26 cellular contexts compared by ENCODE assay signal in the genomic region with DNA sequence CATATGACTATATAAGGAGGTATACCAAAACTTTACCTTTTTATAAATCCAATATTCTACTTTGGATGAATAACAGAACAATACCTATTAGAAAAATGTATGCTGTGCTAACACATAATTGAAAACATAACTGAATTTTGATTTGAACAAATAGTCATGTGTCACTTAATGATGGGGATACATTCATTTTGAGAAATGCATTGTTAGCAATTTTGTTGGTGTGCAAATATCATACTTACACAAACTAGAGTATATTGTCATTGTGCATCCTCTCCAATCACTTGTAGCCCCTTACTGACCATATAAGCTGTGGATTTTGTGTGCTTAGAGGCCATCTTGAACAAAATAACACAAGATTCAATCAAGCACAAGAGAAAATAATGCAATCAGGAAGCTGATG.
DNase-seq lines count a peak whose midpoint lies in the region; ATAC-seq, FAIRE-seq and TF ChIP-seq lines count a peak whose summit lies in the region.
"Had no signal": no experiment of that assay in that cellular context is flagged by ENCODE, and none has a peak within 500 bp of the region (broad histone marks: within the 10 kb centered on the region; RNA-seq: fewer than 3 reads in every experiment).

No MANE protein-coding gene starts in this region.

- TF ChIP-seq CTCF in 22Rv1 (IDR thresholded peaks at IDR 0.05) (no peak), A549 (IDR thresholded peaks at IDR 0.05) (no peak), IMR-90 (conservative IDR thresholded peaks at IDR 0.05; ENCODE audit: low read depth, low read length) (no peak), K562 (IDR thresholded peaks at IDR 0.05 in 2 of 3, conservative IDR thresholded peaks at IDR 0.05 in 1 of 3; ENCODE audit: insufficient read depth in 2 of 3, low read depth in 1 of 3, low read length in 3 of 3) (no peak), GM23338 (conservative IDR thresholded peaks at IDR 0.05; ENCODE audit: low read depth in 2 of 2) (no peak)

- no peak overlapping the region for H3K4ac ChIP-seq in IMR-90 (ENCODE audit: low read depth, low read length)

- H2BK20ac ChIP-seq in IMR-90 (ENCODE audit: low read depth, low read length) = no peak overlapping the region

- H3K79me1 ChIP-seq in IMR-90 (ENCODE audit: low read depth in 1 of 2, low read length in 2 of 2) = no peaks in the 10 kb centered on the region

- FAIRE-seq in A549 (lab: Jason Lieb, UNC) = no peak
- FAIRE-seq in K562 (lab: Jason Lieb, UNC) = no peak
- FAIRE-seq: GM12878, GM12892, GM19239 had no signal

- BruUV-seq in IMR-90 (replicated peaks; lab: Mats Ljungman, UMichigan) (no TSS peak), K562 (replicated peaks; lab: Mats Ljungman, UMichigan) (no TSS peak)

- no peak overlapping the region for H2BK120ac ChIP-seq in IMR-90 (ENCODE audit: low read depth, low read length)

- no peak for TF ChIP-seq POLR2A in A549 (IDR thresholded peaks at IDR 0.05; ENCODE audit: low read length)
- TF ChIP-seq POLR2A in IMR-90 (IDR thresholded peaks at IDR 0.05; ENCODE audit: low read depth, low read length) = no peak
- no peak for TF ChIP-seq POLR2A in K562 (conservative IDR thresholded peaks at IDR 0.05)

- H3K27ac ChIP-seq in 22Rv1 (peak overlapping the region; percentile 68), A549 (no peak overlapping the region), IMR-90 (ENCODE audit: insufficient read depth, low read length) (no peak overlapping the region), K562 (ENCODE audit: extremely low read depth, low read depth, low read length) (no peak overlapping the region), GM23338 (ENCODE audit: low read depth) (no peak overlapping the region)
- H3K27ac ChIP-seq: BLaER1 had no signal

- intact Hi-C loops in IMR-90 (cut with micrococcal nuclease) = no loop called here
- intact Hi-C loops in K562 (cut with micrococcal nuclease) = no loop called here

- no peak for ATAC-seq in A549
- ATAC-seq in IMR-90 (ENCODE audit: low read depth) = no peak
- ATAC-seq in K562 = no peak
- no peak for ATAC-seq in HG03439 (IDR thresholded peaks at IDR 0.05; ENCODE audit: unreplicated experiment)
- ATAC-seq in GM21367 (IDR thresholded peaks at IDR 0.05; ENCODE audit: unreplicated experiment) = no peak
- no peak for ATAC-seq in GM23338
- ATAC-seq: GM12878 had no signal

- H3K4me3 ChIP-seq in A549 (no peak overlapping the region), IMR-90 (ENCODE audit: insufficient read depth, low read depth, low read length) (no peak overlapping the region), K562 (no peak overlapping the region), GM23338 (no peak overlapping the region)
- H3K4me3 ChIP-seq: BLaER1, GM12878 had no signal

- dilution Hi-C loops in IMR-90 (cut with HindIII; ENCODE audit: low sequenced_read_pairs, unreplicated experiment) = no loop called here

- no peak overlapping the region for H2BK5ac ChIP-seq in IMR-90 (ENCODE audit: low read depth, low read length, poor library complexity, severe bottlenecking)

- no peak overlapping the region for H4K91ac ChIP-seq in IMR-90 (ENCODE audit: insufficient read depth, low read depth, low read length)

- DNase-seq in A549 (ENCODE audit: low read depth in 1 of 2, low spot score in 1 of 2) (no peak), IMR-90 (no peak), K562 (ENCODE audit: extremely low read depth in 1 of 4, low spot score in 3 of 4) (no peak), GM23338 (ENCODE audit: low spot score) (no peak)
- DNase-seq: ACHN; BE2C; C1 segment of cervical spinal cord; CD4-positive, alpha-beta memory T cell; CD4-positive, CD25-positive, alpha-beta regulatory T cell; CD8-positive, alpha-beta memory T cell; COR-L47; DMS 273 treated with DMSO at 0.1 percent for 48 hours; DMS153; DMS53; DMS79; DND-41; EL; GDM1 had no signal

- H2AFZ ChIP-seq in IMR-90 (replicated peaks; ENCODE audit: low read length, poor library complexity) = no peak overlapping the region
- H2AFZ ChIP-seq in K562 (ENCODE audit: low read depth, low read length) = no peak overlapping the region
- no peak overlapping the region for H2AFZ ChIP-seq in GM23338

- H4K20me1 ChIP-seq in IMR-90 (ENCODE audit: insufficient read depth, low read length) (no peaks in the 10 kb centered on the region), K562 (replicated peaks; ENCODE audit: control insufficient read depth, insufficient read depth, low read length) (no peaks in the 10 kb centered on the region), GM23338 (replicated peaks; ENCODE audit: insufficient read depth) (no peaks in the 10 kb centered on the region)
- H4K20me1 ChIP-seq: BLaER1 had no signal

- H3K36me3 Mint-ChIP-seq in GM23338 (ENCODE audit: low read depth) = no peaks in the 10 kb centered on the region
- H3K36me3 Mint-ChIP-seq: CD14-positive monocyte; CD4-positive, alpha-beta memory T cell; CD4-positive, CD25-positive, alpha-beta regulatory T cell; CD8-positive, alpha-beta memory T cell had no signal

- H3K4me3 Mint-ChIP-seq in GM23338 = no peak overlapping the region
- H3K4me3 Mint-ChIP-seq: CD14-positive monocyte; CD4-positive, alpha-beta memory T cell; CD4-positive, CD25-positive, alpha-beta regulatory T cell; CD8-positive, alpha-beta memory T cell had no signal

- H3K36me3 ChIP-seq in IMR-90 (ENCODE audit: control insufficient read depth, insufficient read depth, low read length) = no peaks in the 10 kb centered on the region
- no peaks in the 10 kb centered on the region for H3K36me3 ChIP-seq in K562 (ENCODE audit: control insufficient read depth, insufficient read depth, low read length)
- no peaks in the 10 kb centered on the region for H3K36me3 ChIP-seq in GM23338 (ENCODE audit: insufficient read depth)
- H3K36me3 ChIP-seq: BE2C, BLaER1 had no signal

- in situ Hi-C loops in IMR-90 (cut with MboI; ENCODE audit: low sequenced_read_pairs) (no loop called here), K562 (cut with MboI) (no loop called here)

- H3F3A ChIP-seq in GM23338 (replicated peaks; ENCODE audit: low read depth) = no peaks in the 10 kb centered on the region

- H2AK5ac ChIP-seq in IMR-90 (ENCODE audit: low read depth, low read length) = no peak overlapping the region

- H3K23ac ChIP-seq in IMR-90 (ENCODE audit: low read depth, low read length) = no peak overlapping the region

- no peaks in the 10 kb centered on the region for H3K9me3 Mint-ChIP-seq in GM23338
- H3K9me3 Mint-ChIP-seq: CD4-positive, alpha-beta memory T cell had no signal

- no peak overlapping the region for H4K8ac ChIP-seq in IMR-90 (ENCODE audit: low read depth in 2 of 2, low read length in 2 of 2)

- H3K4me2 ChIP-seq in A549 (no peak overlapping the region), IMR-90 (ENCODE audit: low read depth, low read length) (no peak overlapping the region), K562 (ENCODE audit: insufficient read depth, low read length) (no peak overlapping the region), GM23338 (no peak overlapping the region)
- H3K4me2 ChIP-seq: BLaER1 had no signal

- TF ChIP-seq RAD21 in A549 (conservative IDR thresholded peaks at IDR 0.05 in 1 of 2, IDR thresholded peaks at IDR 0.05 in 1 of 2) (no peak), IMR-90 (IDR thresholded peaks at IDR 0.05; ENCODE audit: low read length) (no peak), K562 (CRISPR knock-in tag; conservative IDR thresholded peaks at IDR 0.05 in 1 of 2, IDR thresholded peaks at IDR 0.05 in 1 of 2) (no peak)

- POLR2A ChIA-PET in A549 (lab: Yijun Ruan, JAX) (no interaction called here), IMR-90 (lab: Charles Lee; ENCODE audit: unreplicated experiment) (no interaction called here), K562 (lab: Yijun Ruan, JAX) (no interaction called here)

- no peak overlapping the region for H2BK15ac ChIP-seq in IMR-90 (ENCODE audit: low read depth, low read length)

- H3K9me1 ChIP-seq in IMR-90 (ENCODE audit: insufficient read depth, low read length) (no peaks in the 10 kb centered on the region), K562 (ENCODE audit: control insufficient read depth, insufficient read depth, low read length) (no peaks in the 10 kb centered on the region)

- H3K9me2 ChIP-seq in GM23338 (ENCODE audit: insufficient read depth) = no peaks in the 10 kb centered on the region

- H2AK9ac ChIP-seq in IMR-90 (replicated peaks; ENCODE audit: low read depth, low read length, poor library complexity) = no peak overlapping the region

- no peaks in the 10 kb centered on the region for H3K4me1 Mint-ChIP-seq in GM23338
- H3K4me1 Mint-ChIP-seq: CD14-positive monocyte; CD4-positive, alpha-beta memory T cell; CD4-positive, CD25-positive, alpha-beta regulatory T cell; CD8-positive, alpha-beta memory T cell had no signal

- no peak overlapping the region for H3K27ac Mint-ChIP-seq in GM23338
- H3K27ac Mint-ChIP-seq: CD14-positive monocyte; CD4-positive, alpha-beta memory T cell; CD4-positive, CD25-positive, alpha-beta regulatory T cell; CD8-positive, alpha-beta memory T cell had no signal

- no peaks in the 10 kb centered on the region for H3K27me3 Mint-ChIP-seq in GM23338 (ENCODE audit: insufficient read depth, low read depth, poor library complexity)
- H3K27me3 Mint-ChIP-seq: CD4-positive, alpha-beta memory T cell; CD4-positive, CD25-positive, alpha-beta regulatory T cell; CD8-positive, alpha-beta memory T cell had no signal

- H3K79me2 ChIP-seq in K562 (ENCODE audit: control insufficient read depth, insufficient read depth, low read length) (no peaks in the 10 kb centered on the region), GM23338 (replicated peaks; ENCODE audit: insufficient read depth) (no peaks in the 10 kb centered on the region)

- no peak overlapping the region for H4K5ac ChIP-seq in IMR-90 (ENCODE audit: low read depth, low read length)

- no peak overlapping the region for H3K9ac ChIP-seq in IMR-90 (ENCODE audit: low read depth, low read length)
- H3K9ac ChIP-seq in K562 (ENCODE audit: insufficient read depth in 1 of 2, low read depth in 2 of 2, low read length in 2 of 2) = no peak overlapping the region
- H3K9ac ChIP-seq: BLaER1 had no signal

- no peak overlapping the region for H3K14ac ChIP-seq in IMR-90 (replicated peaks; ENCODE audit: low read depth, low read length)

- CTCF ChIA-PET in A549 (lab: Yijun Ruan, JAX) = no interaction called here
- CTCF ChIA-PET in IMR-90 (lab: Yijun Ruan, JAX) = interaction anchor here (0.5 kb wide), 1 partner anchor 419 kb away, joined by 3 read pairs; no protein-coding TSS in a partner anchor
- CTCF ChIA-PET in K562 (lab: Yijun Ruan, JAX; ENCODE audit: low intra/inter-chr PET ratio) = no interaction called here

- H3K4me1 ChIP-seq in A549 (no peaks in the 10 kb centered on the region), IMR-90 (ENCODE audit: control insufficient read depth, insufficient read depth, low read length) (no peaks in the 10 kb centered on the region), K562 (replicated peaks in 1 of 2; ENCODE audit: control insufficient read depth in 2 of 2, insufficient read depth in 2 of 2, low read length in 2 of 2) (no peaks in the 10 kb centered on the region), GM23338 (ENCODE audit: insufficient read depth) (no peaks in the 10 kb centered on the region)
- H3K4me1 ChIP-seq: BE2C, BLaER1 had no signal

- no peak overlapping the region for H3K56ac ChIP-seq in IMR-90 (ENCODE audit: extremely low read depth, insufficient read depth, low read length)

- H3K27me3 ChIP-seq in IMR-90 (ENCODE audit: control insufficient read depth, insufficient read depth, low read length) (no peaks in the 10 kb centered on the region), K562 (ENCODE audit: control insufficient read depth in 2 of 2, insufficient read depth in 2 of 2, low read length in 2 of 2) (no peaks in the 10 kb centered on the region), GM23338 (ENCODE audit: insufficient read depth) (no peaks in the 10 kb centered on the region)
- H3K27me3 ChIP-seq: BE2C, BLaER1 had no signal

- H3K18ac ChIP-seq in IMR-90 (ENCODE audit: low read depth, low read length) = no peak overlapping the region

- H3K9me3 ChIP-seq in A549 (no peaks in the 10 kb centered on the region), IMR-90 (ENCODE audit: control insufficient read depth, insufficient read depth, low read length) (peaks cover 2% of the 10 kb centered on the region; the same call in 1 of the 2 replicates), K562 (replicated peaks; ENCODE audit: control insufficient read depth, insufficient read depth, low read depth, low read length) (no peaks in the 10 kb centered on the region)
- H3K9me3 ChIP-seq: BE2C, BLaER1 had no signal

- TF ChIP-seq EP300 in A549 (IDR thresholded peaks at IDR 0.05) (no peak), K562 (IDR thresholded peaks at IDR 0.05; ENCODE audit: low read length) (no peak)
